11 cellular contexts compared by ENCODE assay signal in genomic region chr1:59730302-59730701, GRCh38.
A peak's percentile ranks its signal among the peaks of the same experiment; 100 is the strongest.
DNase-seq lines count a peak whose midpoint lies in the region; ATAC-seq, FAIRE-seq and TF ChIP-seq lines count a peak whose summit lies in the region.
"Had no signal": no experiment of that assay in that cellular context is flagged by ENCODE, and none has a peak within 500 bp of the region (broad histone marks: within the 10 kb centered on the region; RNA-seq: fewer than 3 reads in every experiment).

No MANE protein-coding gene starts in this region.

- H3K4me1 ChIP-seq in K562 (replicated peaks in 1 of 2; ENCODE audit: control insufficient read depth in 2 of 2, insufficient read depth in 2 of 2, low read length in 2 of 2) (peaks cover 0 to 22% of the 10 kb centered on the region in 2 experiments; a peak in 4 of 5 replicates), heart right ventricle (peaks cover 4 to 44% (median 37%) of the 10 kb centered on the region in 9 donors), gastrocnemius medialis (peaks cover 25% of the 10 kb centered on the region in 2 donors)

- no peak for TF ChIP-seq RAD21 in K562 (CRISPR knock-in tag; conservative IDR thresholded peaks at IDR 0.05 in 1 of 2, IDR thresholded peaks at IDR 0.05 in 1 of 2)

- POLR2A ChIA-PET in K562 (lab: Yijun Ruan, JAX): interaction anchor here (1.7 kb wide), 1 partner anchor 12 kb away, joined by 7 read pairs; no protein-coding TSS in a partner anchor

- H3K27ac ChIP-seq in K562 (ENCODE audit: extremely low read depth, low read depth, low read length): peak overlapping the region; percentile 71; the same call in 2 of the 3 replicates
- peak overlapping the region; percentile 3 to 87 (median 74) for H3K27ac ChIP-seq in heart right ventricle
- H3K27ac ChIP-seq in gastrocnemius medialis: peak overlapping the region; percentile 78 to 86 (median 83)

- BruUV-seq in K562 (replicated peaks; lab: Mats Ljungman, UMichigan): no TSS peak

- in situ Hi-C loops in K562 (cut with MboI) (no loop called here), gastrocnemius medialis (cut with MboI; ENCODE audit: low sequenced_read_pairs in 4 of 4) (no loop called here)

- H3K9me3 ChIP-seq in K562 (replicated peaks; ENCODE audit: control insufficient read depth, insufficient read depth, low read depth, low read length): no peaks in the 10 kb centered on the region
- no peaks in the 10 kb centered on the region for H3K9me3 ChIP-seq in heart right ventricle
- no peaks in the 10 kb centered on the region for H3K9me3 ChIP-seq in gastrocnemius medialis

- no peaks in the 10 kb centered on the region for H4K20me1 ChIP-seq in K562 (replicated peaks; ENCODE audit: control insufficient read depth, insufficient read depth, low read length)

- TF ChIP-seq EP300 in K562 (IDR thresholded peaks at IDR 0.05; ENCODE audit: low read length): no peak

- H3K4me3 ChIP-seq in K562: no peak overlapping the region
- H3K4me3 ChIP-seq in heart right ventricle: no peak overlapping the region
- H3K4me3 ChIP-seq in gastrocnemius medialis: no peak overlapping the region

- H3K4me2 ChIP-seq in K562 (ENCODE audit: insufficient read depth, low read length): peak overlapping the region; percentile 61

- H3K27me3 ChIP-seq in K562 (ENCODE audit: control insufficient read depth in 2 of 2, insufficient read depth in 2 of 2, low read length in 2 of 2) (no peaks in the 10 kb centered on the region), heart right ventricle (no peaks in the 10 kb centered on the region), gastrocnemius medialis (no peaks in the 10 kb centered on the region)

- no peaks in the 10 kb centered on the region for H3K9me1 ChIP-seq in K562 (ENCODE audit: control insufficient read depth, insufficient read depth, low read length)

- H3K36me3 ChIP-seq in K562 (ENCODE audit: control insufficient read depth, insufficient read depth, low read length) (no peaks in the 10 kb centered on the region), heart right ventricle (no peaks in the 10 kb centered on the region), gastrocnemius medialis (no peaks in the 10 kb centered on the region)

- peak overlapping the region; percentile 92 for H2AFZ ChIP-seq in K562 (ENCODE audit: low read depth, low read length)

- TF ChIP-seq POLR2A in K562 (conservative IDR thresholded peaks at IDR 0.05) (no peak), gastrocnemius medialis (IDR thresholded peaks at IDR 0.05) (no peak)

- FAIRE-seq in K562 (lab: Jason Lieb, UNC): no peak
- FAIRE-seq: endometrium had no signal

- H3K9ac ChIP-seq in K562 (ENCODE audit: insufficient read depth in 1 of 2, low read depth in 2 of 2, low read length in 2 of 2): no peak overlapping the region

- DNase-seq in GM04503 (ENCODE audit: low read depth) (peak; percentile 66), K562 (ENCODE audit: extremely low read depth in 1 of 4, low spot score in 3 of 4) (no peak), heart right ventricle (no peak), gastrocnemius medialis (no peak), left colon (no peak), NCI-H2107 (lab: John Stamatoyannopoulos, UW) (no peak), SHP77 (lab: John Stamatoyannopoulos, UW) (no peak), amniotic stem cell (lab: John Stamatoyannopoulos, UW) (no peak)
- DNase-seq: activated T-cell treated with anti-CD3 and anti-CD28 coated beads, Interleukin-2, amount 50 U/mL, for 24 hours; natural killer cell had no signal

- no peak for TF ChIP-seq CTCF in K562 (IDR thresholded peaks at IDR 0.05 in 2 of 3, conservative IDR thresholded peaks at IDR 0.05 in 1 of 3; ENCODE audit: insufficient read depth in 2 of 3, low read depth in 1 of 3, low read length in 3 of 3)
- no peak for TF ChIP-seq CTCF in heart right ventricle (IDR thresholded peaks at IDR 0.05)
- TF ChIP-seq CTCF in gastrocnemius medialis (IDR thresholded peaks at IDR 0.05 in 4 of 5, conservative IDR thresholded peaks at IDR 0.05 in 1 of 5): no peak

- H3K79me2 ChIP-seq in K562 (ENCODE audit: control insufficient read depth, insufficient read depth, low read length): no peaks in the 10 kb centered on the region

- CTCF ChIA-PET in K562 (lab: Yijun Ruan, JAX; ENCODE audit: low intra/inter-chr PET ratio): no interaction called here

- ATAC-seq in K562 (peak; percentile 20; the same call in 2 of the 3 replicates), heart right ventricle (peak; percentile 12 to 75 (median 58)), gastrocnemius medialis (peak; percentile 72 to 74), left colon (no peak)
- ATAC-seq: natural killer cell had no signal

- 80% methylated on average over 1 of the region's 1 CpG for WGBS in K562 (ENCODE audit: insufficient coverage, low coverage, missing lambda C conversion rate)
- 37 to 53% methylated on average over 1 of the region's 1 CpG for whole genome bisulfite sequencing in heart right ventricle, 2 donors

- intact Hi-C loops in K562 (cut with micrococcal nuclease) (no loop called here), heart right ventricle (cut with DNase I) (no loop called here), gastrocnemius medialis (cut with DNase I; ENCODE audit: low total_unique reads) (no loop called here), left colon (cut with DNase I, micrococcal nuclease) (no loop called here)

TF ChIP-seq in K562, 482 proteins besides CTCF, POLR2A, EP300 and RAD21:
- TF ChIP-seq ERF (CRISPR knock-in tag; IDR thresholded peaks at IDR 0.05): no peak
- no peak for TF ChIP-seq KAT8 (IDR thresholded peaks at IDR 0.05; ENCODE audit: low read depth)
- TF ChIP-seq ZNF766 (CRISPR knock-in tag; conservative IDR thresholded peaks at IDR 0.05): no peak
- no peak for TF ChIP-seq GTF3C2 (IDR thresholded peaks at IDR 0.05; ENCODE audit: borderline replicate concordance, extremely low read depth, insufficient read length)
- TF ChIP-seq, protein P1, sequence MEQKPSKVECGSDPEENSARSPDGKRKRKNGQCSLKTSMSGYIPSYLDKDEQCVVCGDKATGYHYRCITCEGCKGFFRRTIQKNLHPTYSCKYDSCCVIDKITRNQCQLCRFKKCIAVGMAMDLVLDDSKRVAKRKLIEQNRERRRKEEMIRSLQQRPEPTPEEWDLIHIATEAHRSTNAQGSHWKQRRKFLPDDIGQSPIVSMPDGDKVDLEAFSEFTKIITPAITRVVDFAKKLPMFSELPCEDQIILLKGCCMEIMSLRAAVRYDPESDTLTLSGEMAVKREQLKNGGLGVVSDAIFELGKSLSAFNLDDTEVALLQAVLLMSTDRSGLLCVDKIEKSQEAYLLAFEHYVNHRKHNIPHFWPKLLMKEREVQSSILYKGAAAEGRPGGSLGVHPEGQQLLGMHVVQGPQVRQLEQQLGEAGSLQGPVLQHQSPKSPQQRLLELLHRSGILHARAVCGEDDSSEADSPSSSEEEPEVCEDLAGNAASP (IDR thresholded peaks at IDR 0.05): no peak
- no peak for TF ChIP-seq SIN3B (IDR thresholded peaks at IDR 0.05; ENCODE audit: low read depth)
